19 cellular contexts compared by ENCODE assay signal in the genomic region with DNA sequence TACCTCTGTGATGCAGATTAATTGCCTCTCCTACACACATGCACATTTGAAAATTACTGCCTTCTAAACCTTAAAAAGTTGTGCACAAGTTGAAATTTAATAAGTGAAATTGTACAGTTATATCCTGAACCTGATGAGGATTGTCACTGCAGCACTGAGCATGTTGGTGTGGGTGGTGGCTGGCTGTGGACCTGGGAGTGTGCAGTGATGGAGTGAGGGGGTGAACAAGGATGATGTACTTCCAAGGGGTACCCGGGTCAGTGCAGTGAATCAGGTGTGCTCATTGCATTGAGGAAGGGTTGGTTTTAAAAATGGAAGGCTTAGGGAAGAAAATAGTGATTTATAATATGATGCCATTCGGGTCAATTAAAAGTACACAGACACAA.
"Had no signal": no experiment of that assay in that cellular context is flagged by ENCODE, and none has a peak within 500 bp of the region (broad histone marks: within the 10 kb centered on the region; RNA-seq: fewer than 3 reads in every experiment).

No MANE protein-coding gene starts in this region.

- DNase-seq: activated B cell treated with CpG ODN at 0.5 μM for 24 hours; activated CD4-positive, alpha-beta T cell treated with anti-CD3 and anti-CD28 coated beads for 48 hours; activated CD8-positive, alpha-beta memory T cell treated with anti-CD3 and anti-CD28 coated beads for 24 hours; activated CD8-positive, alpha-beta memory T cell treated with anti-CD3 and anti-CD28 coated beads, Interleukin-2, amount 50 U/mL, for 48 hours; activated gamma-delta T cell treated with Interleukin-2 at 50 U/mL for 16 hours; body of pancreas; cortex of kidney; effector CD4-positive, alpha-beta T cell; kidney glomerular epithelial cell; SJCRH30; spleen; stimulated activated CD4-positive, alpha-beta T cell treated with anti-CD3 and anti-CD28 coated beads, Interleukin-4, amount 100 ng/mL, for 4 hours; stimulated activated naive B cell treated with anti-CD40 and anti-IgM and Interleukin-4, amounts not matched to agents 10 μg/mL and 1 μg/mL and 100 μg/mL, for 72 hours; upper lobe of right lung had no signal

- H3K9me3 ChIP-seq: body of pancreas, esophagus muscularis mucosa, heart right ventricle, left ventricle myocardium inferior, neutrophil, SJCRH30, spleen, upper lobe of right lung had no signal

- H3K27ac Mint-ChIP-seq: activated B cell treated with CpG ODN at 0.5 μM for 24 hours; stimulated activated naive B cell treated with anti-CD40 and anti-IgM and Interleukin-4, amounts not matched to agents 10 μg/mL and 1 μg/mL and 100 μg/mL, for 72 hours had no signal

- H3K4me1 ChIP-seq: parathyroid adenoma, SJCRH30, upper lobe of right lung had no signal

- H3K27me3 ChIP-seq: body of pancreas, esophagus muscularis mucosa, heart right ventricle, neutrophil, SJCRH30, spleen, upper lobe of right lung had no signal

- H3K27ac ChIP-seq: esophagus muscularis mucosa, heart right ventricle, left ventricle myocardium inferior, neutrophil, parathyroid adenoma, SJCRH30, spleen, upper lobe of right lung had no signal

- H3K4me3 Mint-ChIP-seq: activated B cell treated with CpG ODN at 0.5 μM for 24 hours; stimulated activated naive B cell treated with anti-CD40 and anti-IgM and Interleukin-4, amounts not matched to agents 10 μg/mL and 1 μg/mL and 100 μg/mL, for 72 hours had no signal

- ATAC-seq: body of pancreas; stimulated activated naive B cell treated with anti-CD40 and anti-IgM and Interleukin-4, amounts not matched to agents 10 μg/mL and 1 μg/mL and 100 μg/mL, for 72 hours had no signal

- H3K4me3 ChIP-seq: body of pancreas, esophagus muscularis mucosa, heart right ventricle, left ventricle myocardium inferior, SJCRH30, spleen, upper lobe of right lung had no signal

- H3K27me3 Mint-ChIP-seq: activated B cell treated with CpG ODN at 0.5 μM for 24 hours; stimulated activated naive B cell treated with anti-CD40 and anti-IgM and Interleukin-4, amounts not matched to agents 10 μg/mL and 1 μg/mL and 100 μg/mL, for 72 hours had no signal

- H3K9me3 Mint-ChIP-seq: activated B cell treated with CpG ODN at 0.5 μM for 24 hours; stimulated activated naive B cell treated with anti-CD40 and anti-IgM and Interleukin-4, amounts not matched to agents 10 μg/mL and 1 μg/mL and 100 μg/mL, for 72 hours had no signal

- H3K4me1 Mint-ChIP-seq: activated B cell treated with CpG ODN at 0.5 μM for 24 hours had no signal
